Comparison of ENCODE assay signal across 29 cellular contexts in the genomic region with DNA sequence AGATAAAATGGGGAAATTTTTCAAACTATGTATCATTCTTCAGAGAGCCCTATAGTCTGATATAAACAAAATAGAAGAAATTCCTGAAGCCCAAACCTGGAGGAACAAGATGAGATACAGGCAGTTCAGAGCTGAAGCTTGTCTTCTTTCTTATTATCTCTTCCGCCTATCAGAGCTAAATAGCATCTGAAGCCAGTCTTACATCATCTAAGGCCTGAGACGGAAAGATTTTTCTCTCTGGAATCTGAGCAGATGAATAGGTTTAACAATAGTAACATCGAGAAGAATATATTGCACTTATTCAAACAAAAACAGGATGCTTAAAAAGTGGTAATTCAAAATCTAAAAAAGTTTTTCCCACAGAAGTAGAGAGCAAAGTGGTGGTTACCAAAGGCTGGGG. TPM values are rescaled to one million over a fixed set of nuclear protein-coding genes. Genes with fewer than 3 reads are reported as not detected.
"Had no signal": no experiment of that assay in that cellular context is flagged by ENCODE, and none has a peak within 500 bp of the region (broad histone marks: within the 10 kb centered on the region; RNA-seq: fewer than 3 reads in every experiment).

No MANE protein-coding gene starts in this region.

- H3K27ac Mint-ChIP-seq: activated CD4-positive, alpha-beta T cell treated with anti-CD3 and anti-CD28 coated beads for 36 hours; activated naive CD8-positive, alpha-beta T cell treated with anti-CD3 and anti-CD28 coated beads for 36 hours; dendritic cell treated with granulocyte-macrophage colony-stimulating factor and Interleukin-4, amounts not matched to agents 40 ng/mL and 50 ng/mL, for 4 days; nephron progenitor cell; stimulated activated effector memory CD8-positive, alpha-beta T cell treated with anti-CD3 and anti-CD28 coated beads, Interleukin-12 subunit alpha, Interleukin-12 subunit beta, amount 100 ng/mL, for 72 hours; stimulated activated naive CD8-positive, alpha-beta T cell treated with anti-CD3 and anti-CD28 coated beads, Interleukin-15, Interleukin-2, amounts not matched to agents 100 ng/mL and 50 ng/mL, for 24 hours had no signal

- H3K9me3 ChIP-seq: adrenal gland, gastrocnemius medialis, left ventricle myocardium inferior, pancreas, prostate gland, thyroid gland had no signal

- H3K4me3 Mint-ChIP-seq: activated CD4-positive, alpha-beta T cell treated with anti-CD3 and anti-CD28 coated beads for 36 hours; activated naive CD8-positive, alpha-beta T cell treated with anti-CD3 and anti-CD28 coated beads for 36 hours; dendritic cell treated with granulocyte-macrophage colony-stimulating factor and Interleukin-4, amounts not matched to agents 40 ng/mL and 50 ng/mL, for 4 days; nephron progenitor cell; stimulated activated effector memory CD8-positive, alpha-beta T cell treated with anti-CD3 and anti-CD28 coated beads, Interleukin-12 subunit alpha, Interleukin-12 subunit beta, amount 100 ng/mL, for 72 hours; stimulated activated naive CD8-positive, alpha-beta T cell treated with anti-CD3 and anti-CD28 coated beads, Interleukin-15, Interleukin-2, amounts not matched to agents 100 ng/mL and 50 ng/mL, for 24 hours had no signal

- ATAC-seq: activated CD4-positive, alpha-beta T cell treated with anti-CD3 and anti-CD28 coated beads for 36 hours; gastrocnemius medialis; pancreas; sciatic nerve; stimulated activated effector memory CD8-positive, alpha-beta T cell treated with anti-CD3 and anti-CD28 coated beads, Interleukin-12 subunit alpha, Interleukin-12 subunit beta, amount 100 ng/mL, for 72 hours had no signal

- H3K27me3 ChIP-seq: adrenal gland, brain microvascular endothelial cell, gastrocnemius medialis, pancreas, thyroid gland had no signal

- DNase-seq: activated CD4-positive, alpha-beta T cell treated with anti-CD3 and anti-CD28 coated beads for 36 hours; activated CD4-positive, alpha-beta T cell treated with anti-CD3 and anti-CD28 coated beads, Interleukin-2, amount 50 U/mL, for 4 hours; activated CD4-positive, CD25-positive, alpha-beta regulatory T cell; activated effector memory CD4-positive, alpha-beta T cell treated with Interleukin-2 at 50 U/mL for 16 hours; activated naive CD4-positive, alpha-beta T cell treated with Interleukin-2 at 50 U/mL for 16 hours; activated naive CD8-positive, alpha-beta T cell treated with anti-CD3 and anti-CD28 coated beads for 36 hours; activated T-cell treated with anti-CD3 and anti-CD28 coated beads for 4 hours; adrenal gland; brain microvascular endothelial cell; effector CD4-positive, alpha-beta T cell; gastrocnemius medialis; glutamatergic neuron; islet precursor cell; left ventricle myocardium inferior; mesendoderm; nephron progenitor cell; pancreas; retina; stimulated activated CD4-positive, alpha-beta T cell treated with anti-CD3 and anti-CD28 coated beads, Interleukin-12 subunit alpha, Interleukin-12 subunit beta, amount 100 ng/mL, for 4 hours; stimulated activated CD4-positive, alpha-beta T cell treated with anti-CD3 and anti-CD28 coated beads, Interleukin-4, amount 100 ng/mL, for 1 hour; thyroid gland had no signal

- H3K4me1 ChIP-seq: gastrocnemius medialis, prostate gland had no signal

- H3K36me3 Mint-ChIP-seq: activated naive CD8-positive, alpha-beta T cell treated with anti-CD3 and anti-CD28 coated beads for 36 hours; stimulated activated effector memory CD8-positive, alpha-beta T cell treated with anti-CD3 and anti-CD28 coated beads, Interleukin-12 subunit alpha, Interleukin-12 subunit beta, amount 100 ng/mL, for 72 hours had no signal

- H3K4me1 Mint-ChIP-seq: activated CD4-positive, alpha-beta T cell treated with anti-CD3 and anti-CD28 coated beads for 36 hours; activated naive CD8-positive, alpha-beta T cell treated with anti-CD3 and anti-CD28 coated beads for 36 hours; stimulated activated effector memory CD8-positive, alpha-beta T cell treated with anti-CD3 and anti-CD28 coated beads, Interleukin-12 subunit alpha, Interleukin-12 subunit beta, amount 100 ng/mL, for 72 hours had no signal

- H3K9me3 Mint-ChIP-seq: dendritic cell treated with granulocyte-macrophage colony-stimulating factor and Interleukin-4, amounts not matched to agents 40 ng/mL and 50 ng/mL, for 4 days had no signal

- H3K4me3 ChIP-seq: adrenal gland, gastrocnemius medialis, left ventricle myocardium inferior, lung, pancreas, prostate gland, skin epidermis, thyroid gland had no signal

- H3K27ac ChIP-seq: adrenal gland, brain microvascular endothelial cell, gastrocnemius medialis, left ventricle myocardium inferior, pancreas, prostate gland, skin epidermis, thyroid gland had no signal

- H3K27me3 Mint-ChIP-seq: activated CD4-positive, alpha-beta T cell treated with anti-CD3 and anti-CD28 coated beads for 36 hours; stimulated activated naive CD8-positive, alpha-beta T cell treated with anti-CD3 and anti-CD28 coated beads, Interleukin-15, Interleukin-2, amounts not matched to agents 100 ng/mL and 50 ng/mL, for 24 hours had no signal

- H3K36me3 ChIP-seq: adrenal gland, brain microvascular endothelial cell, gastrocnemius medialis, left ventricle myocardium inferior, pancreas, prostate gland, thyroid gland had no signal

RNA-seq across cellular contexts. Expression of a gene that starts 59.8 kb away (rescaled TPM):
- total RNA-seq: activated CD4-positive, alpha-beta T cell treated with anti-CD3 and anti-CD28 coated beads for 36 hours; activated naive CD8-positive, alpha-beta T cell treated with anti-CD3 and anti-CD28 coated beads for 36 hours; T-helper 1 cell treated with Interleukin-12 subunit alpha and Interleukin-12 subunit beta and Interleukin-4 antibody, amounts not matched to agents 30 ng/mL and 1 ng/mL, for 36 hours had no signal
